Comparison of ENCODE assay signal across 19 cellular contexts in genomic region chr18:62998443-62998842, GRCh38.
DNase-seq lines count a peak whose midpoint lies in the region; ATAC-seq and TF ChIP-seq lines count a peak whose summit lies in the region.
"Had no signal": no experiment of that assay in that cellular context is flagged by ENCODE, and none has a peak within 500 bp of the region (broad histone marks: within the 10 kb centered on the region; RNA-seq: fewer than 3 reads in every experiment).

No MANE protein-coding gene starts in this region.

- H3K9me3 Mint-ChIP-seq in Calu3 (ENCODE audit: low read depth, unreplicated experiment), result no peaks in the 10 kb centered on the region
- no peaks in the 10 kb centered on the region for H3K9me3 Mint-ChIP-seq in stimulated activated memory B cell treated with anti-CD40 and anti-IgM and Interleukin-4, amounts not matched to agents 10 μg/mL and 1 μg/mL and 100 μg/mL, for 72 hours
- no peaks in the 10 kb centered on the region for H3K9me3 Mint-ChIP-seq in CD4-positive, alpha-beta T cell
- no peaks in the 10 kb centered on the region for H3K9me3 Mint-ChIP-seq in activated naive CD4-positive, alpha-beta T cell treated with anti-CD3 and anti-CD28 coated beads, Interleukin-2, amount 50 U/mL, for 72 hours
- H3K9me3 Mint-ChIP-seq: H9 had no signal

- no peak overlapping the region for H3K27ac ChIP-seq in CD4-positive, alpha-beta T cell (ENCODE audit: low read depth, low read length)
- H3K27ac ChIP-seq: HL-60, Peyer's patch had no signal

- H3K9me3 ChIP-seq in CD4-positive, alpha-beta T cell (ENCODE audit: control insufficient read depth, low read length), result no peaks in the 10 kb centered on the region
- H3K9me3 ChIP-seq: Peyer's patch had no signal

- H3K27ac Mint-ChIP-seq in Calu3 (ENCODE audit: unreplicated experiment), result peak overlapping the region; percentile 89
- peak overlapping the region; percentile 5 for H3K27ac Mint-ChIP-seq in stimulated activated memory B cell treated with anti-CD40 and anti-IgM and Interleukin-4, amounts not matched to agents 10 μg/mL and 1 μg/mL and 100 μg/mL, for 72 hours
- H3K27ac Mint-ChIP-seq in CD4-positive, alpha-beta T cell, result no peak overlapping the region
- peak overlapping the region in 1 of 2 donors; percentile 13 for H3K27ac Mint-ChIP-seq in activated naive CD4-positive, alpha-beta T cell treated with anti-CD3 and anti-CD28 coated beads, Interleukin-2, amount 50 U/mL, for 72 hours

- H3K4me3 Mint-ChIP-seq in Calu3 (ENCODE audit: low read depth, unreplicated experiment), result no peak overlapping the region
- no peak overlapping the region for H3K4me3 Mint-ChIP-seq in stimulated activated memory B cell treated with anti-CD40 and anti-IgM and Interleukin-4, amounts not matched to agents 10 μg/mL and 1 μg/mL and 100 μg/mL, for 72 hours
- no peak overlapping the region for H3K4me3 Mint-ChIP-seq in CD4-positive, alpha-beta T cell
- H3K4me3 Mint-ChIP-seq: H9 had no signal

- no peaks in the 10 kb centered on the region for H3K27me3 ChIP-seq in CD4-positive, alpha-beta T cell (ENCODE audit: control insufficient read depth, insufficient read depth, low read length)
- H3K27me3 ChIP-seq: Peyer's patch had no signal

- POLR2A ChIA-PET in CD4-positive, alpha-beta T cell (lab: Charles Lee), result no interaction called here

- TF ChIP-seq CTCF in Calu3 (IDR thresholded peaks at IDR 0.05; ENCODE audit: unreplicated experiment), result no peak
- TF ChIP-seq CTCF in CD4-positive, alpha-beta T cell (IDR thresholded peaks at IDR 0.05), result no peak

- peaks cover 32% of the 10 kb centered on the region for H3K36me3 Mint-ChIP-seq in Calu3 (ENCODE audit: insufficient read depth, unreplicated experiment)
- no peaks in the 10 kb centered on the region for H3K36me3 Mint-ChIP-seq in stimulated activated memory B cell treated with anti-CD40 and anti-IgM and Interleukin-4, amounts not matched to agents 10 μg/mL and 1 μg/mL and 100 μg/mL, for 72 hours
- H3K36me3 Mint-ChIP-seq in CD4-positive, alpha-beta T cell (ENCODE audit: low read depth), result no peaks in the 10 kb centered on the region
- no peaks in the 10 kb centered on the region for H3K36me3 Mint-ChIP-seq in activated naive CD4-positive, alpha-beta T cell treated with anti-CD3 and anti-CD28 coated beads, Interleukin-2, amount 50 U/mL, for 72 hours

- BruUV-seq in Calu3 (replicated peaks; lab: Mats Ljungman, UMichigan), result no TSS peak

- H3K4me1 Mint-ChIP-seq in Calu3 (ENCODE audit: low read depth, unreplicated experiment), result peaks cover 56% of the 10 kb centered on the region
- H3K4me1 Mint-ChIP-seq in stimulated activated memory B cell treated with anti-CD40 and anti-IgM and Interleukin-4, amounts not matched to agents 10 μg/mL and 1 μg/mL and 100 μg/mL, for 72 hours, result peaks cover 16% of the 10 kb centered on the region
- H3K4me1 Mint-ChIP-seq in CD4-positive, alpha-beta T cell (ENCODE audit: low read depth), result no peaks in the 10 kb centered on the region

- CTCF ChIA-PET in Calu3 (lab: Charles Lee), result interaction anchor here (0.8 kb wide), 1 partner anchor 21 kb away, joined by 3 read pairs; no protein-coding TSS in a partner anchor
- CTCF ChIA-PET in CD4-positive, alpha-beta T cell (lab: Charles Lee), result interaction anchor here (1.5 kb wide), 1 partner anchor 18 kb away, joined by 4 read pairs; no protein-coding TSS in a partner anchor

- intact Hi-C loops in Calu3 (cut with micrococcal nuclease; ENCODE audit: unreplicated experiment), result no loop called here
- intact Hi-C loops in CD4-positive, alpha-beta T cell (cut with DNase I, micrococcal nuclease), result no loop called here

- no peaks in the 10 kb centered on the region for H3K27me3 Mint-ChIP-seq in Calu3 (ENCODE audit: unreplicated experiment)
- H3K27me3 Mint-ChIP-seq in stimulated activated memory B cell treated with anti-CD40 and anti-IgM and Interleukin-4, amounts not matched to agents 10 μg/mL and 1 μg/mL and 100 μg/mL, for 72 hours, result peaks cover 45% of the 10 kb centered on the region
- peaks cover 5% of the 10 kb centered on the region for H3K27me3 Mint-ChIP-seq in CD4-positive, alpha-beta T cell

- ATAC-seq in HG03432 (IDR thresholded peaks at IDR 0.05; ENCODE audit: unreplicated experiment), result peak; percentile 56
- ATAC-seq in stimulated activated memory B cell treated with anti-CD40 and anti-IgM and Interleukin-4, amounts not matched to agents 10 μg/mL and 1 μg/mL and 100 μg/mL, for 72 hours, result peak; percentile 69
- ATAC-seq in CD4-positive, alpha-beta T cell (ENCODE audit: poor library complexity), result no peak
- ATAC-seq in activated naive CD4-positive, alpha-beta T cell treated with anti-CD3 and anti-CD28 coated beads, Interleukin-2, amount 50 U/mL, for 72 hours, result no peak

- DNase-seq in Calu3 (no peak), mucosa of gallbladder (ENCODE audit: low spot score) (peak; percentile 8), epidermal melanocyte (ENCODE audit: insufficient read length, low spot score) (no peak)
- DNase-seq in CD4-positive, alpha-beta T cell, result no peak
- no peak for DNase-seq in activated naive CD4-positive, alpha-beta T cell treated with anti-CD3 and anti-CD28 coated beads, Interleukin-2, amount 50 U/mL, for 72 hours (ENCODE audit: low spot score in 2 of 2)
- DNase-seq: COR-L47; DMS153; GF-D8; H9; IMR-90; NCI-H1092; NCI-H146; NCI-H2081; NCI-H748 treated with DMSO at 0.1 percent for 48 hours; NK-92 treated with Interleukin-12 subunit alpha and Interleukin-12 subunit beta, amount 100 ng/mL, for 24 hours; Peyer's patch had no signal

Comparison
In these comparisons a context has a peak if more than half of its experiments do, and no peak if none do; other contexts are left out.
1. ATAC-seq: peak in HG03432 (single experiment) and stimulated activated memory B cell treated with anti-CD40 and anti-IgM and Interleukin-4, amounts not matched to agents 10 μg/mL and 1 μg/mL and 100 μg/mL, for 72 hours (single experiment); none in CD4-positive, alpha-beta T cell (single experiment) and activated naive CD4-positive, alpha-beta T cell treated with anti-CD3 and anti-CD28 coated beads, Interleukin-2, amount 50 U/mL, for 72 hours (0 of 2).